1 cellular context compared by ENCODE assay signal in the genomic region with DNA sequence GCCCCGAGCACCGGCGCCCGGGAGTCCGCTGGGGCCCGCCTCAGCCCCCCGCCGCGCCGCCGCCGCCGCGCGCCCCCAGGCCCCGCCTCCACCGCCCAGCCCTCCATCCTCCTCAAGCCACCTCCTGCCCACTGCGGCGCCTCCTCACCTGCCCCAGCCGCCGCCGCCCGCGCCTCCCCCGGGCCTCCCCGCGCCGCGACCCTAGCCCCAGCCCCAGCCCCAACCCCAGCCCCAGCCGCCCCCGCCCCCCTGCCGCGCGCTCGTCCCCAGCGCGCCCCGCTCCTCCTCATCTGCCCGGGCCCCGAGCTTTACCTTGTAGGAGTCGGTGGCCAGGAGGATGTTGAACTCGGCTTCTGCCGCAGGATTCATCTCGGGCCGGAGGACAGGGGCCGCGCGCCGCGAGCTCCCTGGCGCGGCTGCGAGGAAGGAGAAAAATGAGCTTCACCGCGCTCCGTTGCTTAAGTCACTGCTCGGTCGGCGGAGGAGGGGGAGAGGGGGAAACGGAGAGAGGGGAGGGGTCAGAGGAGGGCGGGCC.
A peak's percentile ranks its signal among the peaks of the same experiment; 100 is the strongest.
TF ChIP-seq lines count a peak whose summit lies in the region.

A gene (minus strand): TSS at position 468 of the 535 bp plus-strand sequence. CDS start 99 bp downstream, at position 369.

TF ChIP-seq in K562, 482 proteins besides CTCF, POLR2A, EP300 and RAD21 (continued from another document and continues in another):
- TF ChIP-seq, protein P1, sequence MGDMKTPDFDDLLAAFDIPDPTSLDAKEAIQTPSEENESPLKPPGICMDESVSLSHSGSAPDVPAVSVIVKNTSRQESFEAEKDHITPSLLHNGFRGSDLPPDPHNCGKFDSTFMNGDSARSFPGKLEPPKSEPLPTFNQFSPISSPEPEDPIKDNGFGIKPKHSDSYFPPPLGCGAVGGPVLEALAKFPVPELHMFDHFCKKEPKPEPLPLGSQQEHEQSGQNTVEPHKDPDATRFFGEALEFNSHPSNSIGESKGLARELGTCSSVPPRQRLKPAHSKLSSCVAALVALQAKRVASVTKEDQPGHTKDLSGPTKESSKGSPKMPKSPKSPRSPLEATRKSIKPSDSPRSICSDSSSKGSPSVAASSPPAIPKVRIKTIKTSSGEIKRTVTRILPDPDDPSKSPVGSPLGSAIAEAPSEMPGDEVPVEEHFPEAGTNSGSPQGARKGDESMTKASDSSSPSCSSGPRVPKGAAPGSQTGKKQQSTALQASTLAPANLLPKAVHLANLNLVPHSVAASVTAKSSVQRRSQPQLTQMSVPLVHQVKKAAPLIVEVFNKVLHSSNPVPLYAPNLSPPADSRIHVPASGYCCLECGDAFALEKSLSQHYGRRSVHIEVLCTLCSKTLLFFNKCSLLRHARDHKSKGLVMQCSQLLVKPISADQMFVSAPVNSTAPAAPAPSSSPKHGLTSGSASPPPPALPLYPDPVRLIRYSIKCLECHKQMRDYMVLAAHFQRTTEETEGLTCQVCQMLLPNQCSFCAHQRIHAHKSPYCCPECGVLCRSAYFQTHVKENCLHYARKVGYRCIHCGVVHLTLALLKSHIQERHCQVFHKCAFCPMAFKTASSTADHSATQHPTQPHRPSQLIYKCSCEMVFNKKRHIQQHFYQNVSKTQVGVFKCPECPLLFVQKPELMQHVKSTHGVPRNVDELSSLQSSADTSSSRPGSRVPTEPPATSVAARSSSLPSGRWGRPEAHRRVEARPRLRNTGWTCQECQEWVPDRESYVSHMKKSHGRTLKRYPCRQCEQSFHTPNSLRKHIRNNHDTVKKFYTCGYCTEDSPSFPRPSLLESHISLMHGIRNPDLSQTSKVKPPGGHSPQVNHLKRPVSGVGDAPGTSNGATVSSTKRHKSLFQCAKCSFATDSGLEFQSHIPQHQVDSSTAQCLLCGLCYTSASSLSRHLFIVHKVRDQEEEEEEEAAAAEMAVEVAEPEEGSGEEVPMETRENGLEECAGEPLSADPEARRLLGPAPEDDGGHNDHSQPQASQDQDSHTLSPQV (IDR thresholded peaks at IDR 0.05): no peak
- TF ChIP-seq KDM4B (IDR thresholded peaks at IDR 0.05; ENCODE audit: borderline replicate concordance in 2 of 2, low read depth in 1 of 2): no peak
- TF ChIP-seq, protein P2, sequence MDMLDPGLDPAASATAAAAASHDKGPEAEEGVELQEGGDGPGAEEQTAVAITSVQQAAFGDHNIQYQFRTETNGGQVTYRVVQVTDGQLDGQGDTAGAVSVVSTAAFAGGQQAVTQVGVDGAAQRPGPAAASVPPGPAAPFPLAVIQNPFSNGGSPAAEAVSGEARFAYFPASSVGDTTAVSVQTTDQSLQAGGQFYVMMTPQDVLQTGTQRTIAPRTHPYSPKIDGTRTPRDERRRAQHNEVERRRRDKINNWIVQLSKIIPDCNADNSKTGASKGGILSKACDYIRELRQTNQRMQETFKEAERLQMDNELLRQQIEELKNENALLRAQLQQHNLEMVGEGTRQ (CRISPR knock-in tag; IDR thresholded peaks at IDR 0.05): no peak
- TF ChIP-seq, protein P3, sequence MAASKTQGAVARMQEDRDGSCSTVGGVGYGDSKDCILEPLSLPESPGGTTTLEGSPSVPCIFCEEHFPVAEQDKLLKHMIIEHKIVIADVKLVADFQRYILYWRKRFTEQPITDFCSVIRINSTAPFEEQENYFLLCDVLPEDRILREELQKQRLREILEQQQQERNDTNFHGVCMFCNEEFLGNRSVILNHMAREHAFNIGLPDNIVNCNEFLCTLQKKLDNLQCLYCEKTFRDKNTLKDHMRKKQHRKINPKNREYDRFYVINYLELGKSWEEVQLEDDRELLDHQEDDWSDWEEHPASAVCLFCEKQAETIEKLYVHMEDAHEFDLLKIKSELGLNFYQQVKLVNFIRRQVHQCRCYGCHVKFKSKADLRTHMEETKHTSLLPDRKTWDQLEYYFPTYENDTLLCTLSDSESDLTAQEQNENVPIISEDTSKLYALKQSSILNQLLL (CRISPR knock-in tag; IDR thresholded peaks at IDR 0.05; ENCODE audit: borderline replicate concordance): no peak
- TF ChIP-seq ZNF695 (CRISPR knock-in tag; IDR thresholded peaks at IDR 0.05): no peak
- no peak for TF ChIP-seq HDAC6 (IDR thresholded peaks at IDR 0.05; ENCODE audit: low read depth, low read length)
- TF ChIP-seq, protein P4, sequence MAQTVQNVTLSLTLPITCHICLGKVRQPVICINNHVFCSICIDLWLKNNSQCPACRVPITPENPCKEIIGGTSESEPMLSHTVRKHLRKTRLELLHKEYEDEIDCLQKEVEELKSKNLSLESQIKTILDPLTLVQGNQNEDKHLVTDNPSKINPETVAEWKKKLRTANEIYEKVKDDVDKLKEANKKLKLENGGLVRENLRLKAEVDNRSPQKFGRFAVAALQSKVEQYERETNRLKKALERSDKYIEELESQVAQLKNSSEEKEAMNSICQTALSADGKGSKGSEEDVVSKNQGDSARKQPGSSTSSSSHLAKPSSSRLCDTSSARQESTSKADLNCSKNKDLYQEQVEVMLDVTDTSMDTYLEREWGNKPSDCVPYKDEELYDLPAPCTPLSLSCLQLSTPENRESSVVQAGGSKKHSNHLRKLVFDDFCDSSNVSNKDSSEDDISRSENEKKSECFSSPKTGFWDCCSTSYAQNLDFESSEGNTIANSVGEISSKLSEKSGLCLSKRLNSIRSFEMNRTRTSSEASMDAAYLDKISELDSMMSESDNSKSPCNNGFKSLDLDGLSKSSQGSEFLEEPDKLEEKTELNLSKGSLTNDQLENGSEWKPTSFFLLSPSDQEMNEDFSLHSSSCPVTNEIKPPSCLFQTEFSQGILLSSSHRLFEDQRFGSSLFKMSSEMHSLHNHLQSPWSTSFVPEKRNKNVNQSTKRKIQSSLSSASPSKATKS (CRISPR knock-in tag; IDR thresholded peaks at IDR 0.05): no peak
- TF ChIP-seq, protein P5, sequence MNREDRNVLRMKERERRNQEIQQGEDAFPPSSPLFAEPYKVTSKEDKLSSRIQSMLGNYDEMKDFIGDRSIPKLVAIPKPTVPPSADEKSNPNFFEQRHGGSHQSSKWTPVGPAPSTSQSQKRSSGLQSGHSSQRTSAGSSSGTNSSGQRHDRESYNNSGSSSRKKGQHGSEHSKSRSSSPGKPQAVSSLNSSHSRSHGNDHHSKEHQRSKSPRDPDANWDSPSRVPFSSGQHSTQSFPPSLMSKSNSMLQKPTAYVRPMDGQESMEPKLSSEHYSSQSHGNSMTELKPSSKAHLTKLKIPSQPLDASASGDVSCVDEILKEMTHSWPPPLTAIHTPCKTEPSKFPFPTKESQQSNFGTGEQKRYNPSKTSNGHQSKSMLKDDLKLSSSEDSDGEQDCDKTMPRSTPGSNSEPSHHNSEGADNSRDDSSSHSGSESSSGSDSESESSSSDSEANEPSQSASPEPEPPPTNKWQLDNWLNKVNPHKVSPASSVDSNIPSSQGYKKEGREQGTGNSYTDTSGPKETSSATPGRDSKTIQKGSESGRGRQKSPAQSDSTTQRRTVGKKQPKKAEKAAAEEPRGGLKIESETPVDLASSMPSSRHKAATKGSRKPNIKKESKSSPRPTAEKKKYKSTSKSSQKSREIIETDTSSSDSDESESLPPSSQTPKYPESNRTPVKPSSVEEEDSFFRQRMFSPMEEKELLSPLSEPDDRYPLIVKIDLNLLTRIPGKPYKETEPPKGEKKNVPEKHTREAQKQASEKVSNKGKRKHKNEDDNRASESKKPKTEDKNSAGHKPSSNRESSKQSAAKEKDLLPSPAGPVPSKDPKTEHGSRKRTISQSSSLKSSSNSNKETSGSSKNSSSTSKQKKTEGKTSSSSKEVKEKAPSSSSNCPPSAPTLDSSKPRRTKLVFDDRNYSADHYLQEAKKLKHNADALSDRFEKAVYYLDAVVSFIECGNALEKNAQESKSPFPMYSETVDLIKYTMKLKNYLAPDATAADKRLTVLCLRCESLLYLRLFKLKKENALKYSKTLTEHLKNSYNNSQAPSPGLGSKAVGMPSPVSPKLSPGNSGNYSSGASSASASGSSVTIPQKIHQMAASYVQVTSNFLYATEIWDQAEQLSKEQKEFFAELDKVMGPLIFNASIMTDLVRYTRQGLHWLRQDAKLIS (CRISPR knock-in tag; IDR thresholded peaks at IDR 0.05): no peak
- TF ChIP-seq SIN3B (IDR thresholded peaks at IDR 0.05; ENCODE audit: low read depth): no peak
- TF ChIP-seq, protein P6, sequence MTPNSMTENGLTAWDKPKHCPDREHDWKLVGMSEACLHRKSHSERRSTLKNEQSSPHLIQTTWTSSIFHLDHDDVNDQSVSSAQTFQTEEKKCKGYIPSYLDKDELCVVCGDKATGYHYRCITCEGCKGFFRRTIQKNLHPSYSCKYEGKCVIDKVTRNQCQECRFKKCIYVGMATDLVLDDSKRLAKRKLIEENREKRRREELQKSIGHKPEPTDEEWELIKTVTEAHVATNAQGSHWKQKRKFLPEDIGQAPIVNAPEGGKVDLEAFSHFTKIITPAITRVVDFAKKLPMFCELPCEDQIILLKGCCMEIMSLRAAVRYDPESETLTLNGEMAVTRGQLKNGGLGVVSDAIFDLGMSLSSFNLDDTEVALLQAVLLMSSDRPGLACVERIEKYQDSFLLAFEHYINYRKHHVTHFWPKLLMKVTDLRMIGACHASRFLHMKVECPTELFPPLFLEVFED (CRISPR knock-in tag; conservative IDR thresholded peaks at IDR 0.05): peak; percentile 81; the same call in 1 of the 2 replicates
- TF ChIP-seq SNRNP70 (optimal IDR thresholded peaks at IDR 0.05; ENCODE audit: low read depth, low read length): no peak
- TF ChIP-seq, protein P7, sequence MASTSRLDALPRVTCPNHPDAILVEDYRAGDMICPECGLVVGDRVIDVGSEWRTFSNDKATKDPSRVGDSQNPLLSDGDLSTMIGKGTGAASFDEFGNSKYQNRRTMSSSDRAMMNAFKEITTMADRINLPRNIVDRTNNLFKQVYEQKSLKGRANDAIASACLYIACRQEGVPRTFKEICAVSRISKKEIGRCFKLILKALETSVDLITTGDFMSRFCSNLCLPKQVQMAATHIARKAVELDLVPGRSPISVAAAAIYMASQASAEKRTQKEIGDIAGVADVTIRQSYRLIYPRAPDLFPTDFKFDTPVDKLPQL (IDR thresholded peaks at IDR 0.05; ENCODE audit: extremely low read depth, insufficient read length): no peak
- no peak for TF ChIP-seq HMGN3 (IDR thresholded peaks at IDR 0.05; ENCODE audit: borderline replicate concordance, extremely low read depth, insufficient read length, low read depth, low read length)
- TF ChIP-seq RBM14 (IDR thresholded peaks at IDR 0.05; ENCODE audit: borderline replicate concordance, insufficient read depth, low read depth, low read length): no peak
- no peak for TF ChIP-seq HCFC1 (IDR thresholded peaks at IDR 0.05; ENCODE audit: low read depth, low read length)
- TF ChIP-seq, protein P8, sequence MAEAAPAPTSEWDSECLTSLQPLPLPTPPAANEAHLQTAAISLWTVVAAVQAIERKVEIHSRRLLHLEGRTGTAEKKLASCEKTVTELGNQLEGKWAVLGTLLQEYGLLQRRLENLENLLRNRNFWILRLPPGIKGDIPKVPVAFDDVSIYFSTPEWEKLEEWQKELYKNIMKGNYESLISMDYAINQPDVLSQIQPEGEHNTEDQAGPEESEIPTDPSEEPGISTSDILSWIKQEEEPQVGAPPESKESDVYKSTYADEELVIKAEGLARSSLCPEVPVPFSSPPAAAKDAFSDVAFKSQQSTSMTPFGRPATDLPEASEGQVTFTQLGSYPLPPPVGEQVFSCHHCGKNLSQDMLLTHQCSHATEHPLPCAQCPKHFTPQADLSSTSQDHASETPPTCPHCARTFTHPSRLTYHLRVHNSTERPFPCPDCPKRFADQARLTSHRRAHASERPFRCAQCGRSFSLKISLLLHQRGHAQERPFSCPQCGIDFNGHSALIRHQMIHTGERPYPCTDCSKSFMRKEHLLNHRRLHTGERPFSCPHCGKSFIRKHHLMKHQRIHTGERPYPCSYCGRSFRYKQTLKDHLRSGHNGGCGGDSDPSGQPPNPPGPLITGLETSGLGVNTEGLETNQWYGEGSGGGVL (CRISPR knock-in tag; IDR thresholded peaks at IDR 0.05): no peak
- TF ChIP-seq ZC3H8 (IDR thresholded peaks at IDR 0.05): no peak
- TF ChIP-seq ZNF282 (CRISPR knock-in tag; IDR thresholded peaks at IDR 0.05): no peak
- no peak for TF ChIP-seq MCM2 (IDR thresholded peaks at IDR 0.05; ENCODE audit: low read depth)
- TF ChIP-seq ZNF75A (CRISPR knock-in tag; IDR thresholded peaks at IDR 0.05): no peak
- TF ChIP-seq SRSF1 (IDR thresholded peaks at IDR 0.05; ENCODE audit: low read depth, low read length): no peak
- TF ChIP-seq NEUROD1 (IDR thresholded peaks at IDR 0.05; ENCODE audit: borderline replicate concordance, low read depth, low read length, partially characterized antibody): peak; percentile 23
- no peak for TF ChIP-seq ZNF316 (IDR thresholded peaks at IDR 0.05)
- TF ChIP-seq JUND (IDR thresholded peaks at IDR 0.05; ENCODE audit: borderline replicate concordance, low read depth, low read length): no peak
- TF ChIP-seq JUND (tag; IDR thresholded peaks at IDR 0.05; ENCODE audit: borderline replicate concordance, low read depth, low read length): no peak
- peak; percentile 90 for TF ChIP-seq POLR2AphosphoS5 (IDR thresholded peaks at IDR 0.05; ENCODE audit: control insufficient read depth, insufficient read depth, low read depth, low read length)
- TF ChIP-seq, protein P9, sequence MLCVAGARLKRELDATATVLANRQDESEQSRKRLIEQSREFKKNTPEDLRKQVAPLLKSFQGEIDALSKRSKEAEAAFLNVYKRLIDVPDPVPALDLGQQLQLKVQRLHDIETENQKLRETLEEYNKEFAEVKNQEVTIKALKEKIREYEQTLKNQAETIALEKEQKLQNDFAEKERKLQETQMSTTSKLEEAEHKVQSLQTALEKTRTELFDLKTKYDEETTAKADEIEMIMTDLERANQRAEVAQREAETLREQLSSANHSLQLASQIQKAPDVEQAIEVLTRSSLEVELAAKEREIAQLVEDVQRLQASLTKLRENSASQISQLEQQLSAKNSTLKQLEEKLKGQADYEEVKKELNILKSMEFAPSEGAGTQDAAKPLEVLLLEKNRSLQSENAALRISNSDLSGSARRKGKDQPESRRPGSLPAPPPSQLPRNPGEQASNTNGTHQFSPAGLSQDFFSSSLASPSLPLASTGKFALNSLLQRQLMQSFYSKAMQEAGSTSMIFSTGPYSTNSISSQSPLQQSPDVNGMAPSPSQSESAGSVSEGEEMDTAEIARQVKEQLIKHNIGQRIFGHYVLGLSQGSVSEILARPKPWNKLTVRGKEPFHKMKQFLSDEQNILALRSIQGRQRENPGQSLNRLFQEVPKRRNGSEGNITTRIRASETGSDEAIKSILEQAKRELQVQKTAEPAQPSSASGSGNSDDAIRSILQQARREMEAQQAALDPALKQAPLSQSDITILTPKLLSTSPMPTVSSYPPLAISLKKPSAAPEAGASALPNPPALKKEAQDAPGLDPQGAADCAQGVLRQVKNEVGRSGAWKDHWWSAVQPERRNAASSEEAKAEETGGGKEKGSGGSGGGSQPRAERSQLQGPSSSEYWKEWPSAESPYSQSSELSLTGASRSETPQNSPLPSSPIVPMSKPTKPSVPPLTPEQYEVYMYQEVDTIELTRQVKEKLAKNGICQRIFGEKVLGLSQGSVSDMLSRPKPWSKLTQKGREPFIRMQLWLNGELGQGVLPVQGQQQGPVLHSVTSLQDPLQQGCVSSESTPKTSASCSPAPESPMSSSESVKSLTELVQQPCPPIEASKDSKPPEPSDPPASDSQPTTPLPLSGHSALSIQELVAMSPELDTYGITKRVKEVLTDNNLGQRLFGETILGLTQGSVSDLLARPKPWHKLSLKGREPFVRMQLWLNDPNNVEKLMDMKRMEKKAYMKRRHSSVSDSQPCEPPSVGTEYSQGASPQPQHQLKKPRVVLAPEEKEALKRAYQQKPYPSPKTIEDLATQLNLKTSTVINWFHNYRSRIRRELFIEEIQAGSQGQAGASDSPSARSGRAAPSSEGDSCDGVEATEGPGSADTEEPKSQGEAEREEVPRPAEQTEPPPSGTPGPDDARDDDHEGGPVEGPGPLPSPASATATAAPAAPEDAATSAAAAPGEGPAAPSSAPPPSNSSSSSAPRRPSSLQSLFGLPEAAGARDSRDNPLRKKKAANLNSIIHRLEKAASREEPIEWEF (CRISPR knock-in tag; IDR thresholded peaks at IDR 0.05): no peak
- TF ChIP-seq MCM5 (IDR thresholded peaks at IDR 0.05; ENCODE audit: low read depth): no peak
- no peak for TF ChIP-seq HDAC3 (IDR thresholded peaks at IDR 0.05; ENCODE audit: borderline replicate concordance, partially characterized antibody)
- TF ChIP-seq IFI16 (CRISPR knock-in tag; IDR thresholded peaks at IDR 0.05): no peak
